Comparison of ENCODE assay signal across 8 cellular contexts in genomic region chr1:32335619-32335950, GRCh38. TPM values are rescaled to one million over a fixed set of nuclear protein-coding genes. Genes with fewer than 3 reads are reported as not detected.
DNase-seq lines count a peak whose midpoint lies in the region; ATAC-seq, FAIRE-seq and TF ChIP-seq lines count a peak whose summit lies in the region.

No MANE protein-coding gene starts in this region.

- intact Hi-C loops in body of pancreas (cut with DNase I) = no loop called here
- intact Hi-C loops in kidney (cut with DNase I) = no loop called here

- FAIRE-seq in H54 (lab: Jason Lieb, UNC) (no peak), kidney (lab: Jason Lieb, UNC) (no peak)

- H3K4me1 ChIP-seq in body of pancreas (peaks cover 21% of the 10 kb centered on the region), mucosa of rectum (ENCODE audit: control insufficient read depth in 2 of 2, insufficient read depth in 2 of 2, low read length in 2 of 2) (peaks cover 39 to 58% of the 10 kb centered on the region in 2 donors), kidney (ENCODE audit: control insufficient read depth in 1 of 2, insufficient read depth in 1 of 2, low read depth in 1 of 2, low read length in 2 of 2) (peaks cover 0 to 12% of the 10 kb centered on the region in 2 donors)

- WGBS in body of pancreas, 2 donors = 1% methylated on average over 30 of the region's 46 CpGs; no CpG with 5 or more reads in 1 of the 2 donors

- H3K27me3 ChIP-seq in body of pancreas (no peaks in the 10 kb centered on the region), mucosa of rectum (ENCODE audit: control insufficient read depth in 2 of 2, insufficient read depth in 2 of 2, low read length in 2 of 2) (no peaks in the 10 kb centered on the region)

- H3K4me3 ChIP-seq in body of pancreas (peak overlapping the region; percentile 47 to 61), mucosa of rectum (ENCODE audit: low read length in 2 of 2) (peak overlapping the region; percentile 73 to 77), kidney (ENCODE audit: low read length in 2 of 2) (peak overlapping the region in 1 of 2 donors; percentile 52)

- no peak for TF ChIP-seq CTCF in C4-2B (conservative IDR thresholded peaks at IDR 0.05)
- TF ChIP-seq CTCF in body of pancreas (IDR thresholded peaks at IDR 0.05) = no peak
- no peak for TF ChIP-seq CTCF in kidney (IDR thresholded peaks at IDR 0.05; ENCODE audit: borderline replicate concordance, extremely low read depth, insufficient read depth)

- TF ChIP-seq POLR2A in body of pancreas (IDR thresholded peaks at IDR 0.05) (no peak), H54 (IDR thresholded peaks at IDR 0.05; ENCODE audit: low read depth, low read length) (no peak)

- POLR2A ChIA-PET in HEK293T (lab: Yijun Ruan, JAX) = interaction anchor here (1.0 to 2.2 kb wide), 9 partner anchors 9 to 87 kb away, joined by 3 to 33 read pairs (median 7); partner anchors contain the start of genes BSDC1 and HDAC1

- H3K9ac ChIP-seq in mucosa of rectum (ENCODE audit: low read depth in 1 of 2, low read length in 2 of 2) (peak overlapping the region in 1 of 2 donors; percentile 79), kidney (ENCODE audit: low read length in 2 of 2) (no peak overlapping the region)

- DNase-seq in HEK293T (ENCODE audit: extremely low spot score) (no peak), body of pancreas (no peak), Ammon's horn (ENCODE audit: low spot score) (no peak), MV-4-11 (lab: John Stamatoyannopoulos, UW) (no peak), H54 (ENCODE audit: insufficient read length, low spot score) (no peak), kidney (no peak)

- peak; percentile 22 for ATAC-seq in body of pancreas

- H3K27ac ChIP-seq in C4-2B (peak overlapping the region; percentile 81), body of pancreas (peak overlapping the region; percentile 0 to 68 (median 44)), mucosa of rectum (ENCODE audit: low read depth in 2 of 2, low read length in 2 of 2) (peak overlapping the region; percentile 62 to 67), kidney (ENCODE audit: low read depth in 2 of 2, low read length in 2 of 2) (no peak overlapping the region)

- CTCF ChIA-PET in HEK293T (lab: Yijun Ruan, JAX) = interaction anchor here (0.6 to 0.9 kb wide), 2 partner anchors 17 to 89 kb away, joined by 3 read pairs; no protein-coding TSS in a partner anchor

- peaks cover 5 to 9% of the 10 kb centered on the region in 2 donors for H3K36me3 ChIP-seq in body of pancreas (replicated peaks in 1 of 2; ENCODE audit: insufficient read depth in 1 of 2, low read depth in 2 of 2)
- H3K36me3 ChIP-seq in mucosa of rectum (ENCODE audit: control insufficient read depth in 2 of 2, insufficient read depth in 2 of 2, low read length in 2 of 2) = peaks cover 29 to 32% of the 10 kb centered on the region in 2 donors
- H3K36me3 ChIP-seq in kidney (ENCODE audit: control insufficient read depth in 1 of 2, insufficient read depth in 2 of 2, low read length in 2 of 2) = peaks cover 8 to 15% of the 10 kb centered on the region in 2 donors

- no peaks in the 10 kb centered on the region for H3K9me3 ChIP-seq in body of pancreas
- H3K9me3 ChIP-seq in mucosa of rectum (ENCODE audit: control insufficient read depth in 2 of 2, low read length in 2 of 2) = no peaks in the 10 kb centered on the region
- H3K9me3 ChIP-seq in kidney (ENCODE audit: control insufficient read depth in 1 of 2, low read length in 2 of 2) = no peaks in the 10 kb centered on the region

TF ChIP-seq in HEK293T, 16 proteins besides CTCF, POLR2A, EP300 and RAD21:
- TF ChIP-seq ZNF384 (IDR thresholded peaks at IDR 0.05) (no peak), BHLHE40 (IDR thresholded peaks at IDR 0.05; ENCODE audit: borderline replicate concordance) (no peak), HDGF (IDR thresholded peaks at IDR 0.05; ENCODE audit: borderline replicate concordance) (no peak), LEF1 (IDR thresholded peaks at IDR 0.05; ENCODE audit: borderline replicate concordance) (peak; percentile 80; the same call in 1 of the 2 replicates), ELF4 (IDR thresholded peaks at IDR 0.05) (no peak)
TF ChIP-seq in HEK293T: peak in this region for 1.

RNA-seq across cellular contexts. Expression of gene MARCKSL1, which starts 0.4 kb away (rescaled TPM):
- total RNA-seq in body of pancreas (10 to 100 TPM; 12.9 to 34.5 TPM), kidney (58.6 TPM)
- polyA plus RNA-seq in kidney (ENCODE audit: insufficient read depth, low read depth, low replicate concordance) = 29.8 TPM

RNA-seq across cellular contexts. Expression of gene FAM229A, which starts 26.7 kb away (rescaled TPM):
- 10 to 100 TPM in 1 of 2 donors, 1 to 10 TPM in 1; 3.6 to 15.6 TPM for total RNA-seq in body of pancreas
- 9.7 TPM for total RNA-seq in kidney
- polyA plus RNA-seq in kidney (ENCODE audit: insufficient read depth, low read depth, low replicate concordance) = 6.4 TPM

RNA-seq across cellular contexts. Expression of gene TSSK3, which starts 26.8 kb away (rescaled TPM):
- 10 to 100 TPM in 1 of 2 donors, 1 to 10 TPM in 1; 1.8 to 12.2 TPM for total RNA-seq in body of pancreas
- total RNA-seq in kidney = 4.3 TPM
- not detected for polyA plus RNA-seq in kidney (ENCODE audit: insufficient read depth, low read depth, low replicate concordance)

RNA-seq across cellular contexts. Expression of gene HDAC1, which starts 43.7 kb away (rescaled TPM):
- total RNA-seq in body of pancreas (10 to 100 TPM; 32.7 to 50.4 TPM), kidney (89.7 TPM)
- polyA plus RNA-seq in kidney (ENCODE audit: insufficient read depth, low read depth, low replicate concordance) = 68.8 TPM

RNA-seq across cellular contexts. Expression of gene BSDC1, which starts 58.7 kb away (rescaled TPM):
- total RNA-seq in body of pancreas (10 to 100 TPM; 53.2 to 83.7 TPM), kidney (61.7 TPM)
- polyA plus RNA-seq in kidney (ENCODE audit: insufficient read depth, low read depth, low replicate concordance) = 40.2 TPM

Comparison
In these comparisons a context has a peak if more than half of its experiments do, and no peak if none do; other contexts are left out.
1. H3K27ac ChIP-seq: peak in C4-2B (single experiment), body of pancreas (4 of 4) and mucosa of rectum (2 of 2); none in kidney (0 of 2).